ENCODE assay signal across 8 cellular contexts in genomic region chrX:103554687-103555417, GRCh38. TPM values are rescaled to one million over a fixed set of nuclear protein-coding genes. Genes with fewer than 3 reads are reported as not detected.
A peak's percentile ranks its signal among the peaks of the same experiment; 100 is the strongest.
DNase-seq lines count a peak whose midpoint lies in the region; ATAC-seq and TF ChIP-seq lines count a peak whose summit lies in the region.

No MANE protein-coding gene starts in this region.

- H3K27ac ChIP-seq in colonic mucosa (no peak overlapping the region), lower lobe of right lung (no peak overlapping the region)

- TF ChIP-seq CTCF in colonic mucosa (IDR thresholded peaks at IDR 0.05): no peak
- no peak for TF ChIP-seq CTCF in lower lobe of right lung (IDR thresholded peaks at IDR 0.05)

- H3K4me3 ChIP-seq in colonic mucosa: peak overlapping the region; percentile 11
- peak overlapping the region; percentile 32 for H3K4me3 ChIP-seq in lower lobe of right lung

- DNase-seq in AG20443 (ENCODE audit: low spot score): peak; percentile 53
- DNase-seq in activated CD4-positive, CD25-positive, alpha-beta regulatory T cell treated with anti-CD3 and anti-CD28 coated beads, Interleukin-2, amount 50 U/mL, for 16 hours (ENCODE audit: low read depth, low spot score): peak; percentile 20
- peak; percentile 40 for DNase-seq in colonic mucosa
- DNase-seq in lower lobe of right lung: no peak
- DNase-seq in stimulated activated CD8-positive, alpha-beta memory T cell treated with anti-CD3 and anti-CD28 coated beads, Interleukin-15, amount 100 ng/mL, for 1 hour (ENCODE audit: low read depth): peak; percentile 25
- DNase-seq in NCI-H446 (lab: John Stamatoyannopoulos, UW): no peak

- H3K4me1 ChIP-seq in colonic mucosa: no peaks in the 10 kb centered on the region
- no peaks in the 10 kb centered on the region for H3K4me1 ChIP-seq in lower lobe of right lung

- H3K9me3 ChIP-seq in colonic mucosa (no peaks in the 10 kb centered on the region), lower lobe of right lung (no peaks in the 10 kb centered on the region)

- H3K27me3 ChIP-seq in colonic mucosa (no peaks in the 10 kb centered on the region), lower lobe of right lung (ENCODE audit: low read depth) (no peaks in the 10 kb centered on the region)

- H3K36me3 ChIP-seq in colonic mucosa (no peaks in the 10 kb centered on the region), lower lobe of right lung (no peaks in the 10 kb centered on the region)

- peak overlapping the region in 1 of 2 donors; percentile 24 for H3K9ac ChIP-seq in colonic mucosa (ENCODE audit: low read depth in 2 of 2, low read length in 2 of 2)

- intact Hi-C loops in colonic mucosa (cut with DNase I): no loop called here
- intact Hi-C loops in lower lobe of right lung (cut with DNase I): no loop called here

- ATAC-seq in GM19351 (IDR thresholded peaks at IDR 0.05; ENCODE audit: unreplicated experiment) (peak; percentile 100), HG03520 (IDR thresholded peaks at IDR 0.05; ENCODE audit: unreplicated experiment) (peak; percentile 97), lower lobe of right lung (peak in 1 of 2 donors; percentile 64)

RNA-seq across cellular contexts. Expression of gene TCEAL4, which starts 30.5 kb away (rescaled TPM):
- total RNA-seq in colonic mucosa (10 to 100 TPM; 19.0 to 21.1 TPM), lower lobe of right lung (58.7 TPM)

RNA-seq across cellular contexts. Expression of gene RAB40A, which starts 35.6 kb away (rescaled TPM):
- total RNA-seq in colonic mucosa (under 1 TPM; 0.10 to 0.16 TPM), lower lobe of right lung (0.53 TPM)

RNA-seq across cellular contexts. Expression of gene TCEAL3, which starts 52.9 kb away (rescaled TPM):
- total RNA-seq in colonic mucosa (1 to 10 TPM; 4.9 to 7.8 TPM), lower lobe of right lung (19.1 TPM)

Comparison
In these comparisons a context has a peak if more than half of its experiments do, and no peak if none do; other contexts are left out.
1. DNase-seq: peak in AG20443 (single experiment), activated CD4-positive, CD25-positive, alpha-beta regulatory T cell treated with anti-CD3 and anti-CD28 coated beads, Interleukin-2, amount 50 U/mL, for 16 hours (single experiment), colonic mucosa (single experiment) and stimulated activated CD8-positive, alpha-beta memory T cell treated with anti-CD3 and anti-CD28 coated beads, Interleukin-15, amount 100 ng/mL, for 1 hour (single experiment); none in lower lobe of right lung (single experiment) and NCI-H446 (0 of 2).